Comparison of ENCODE assay signal across 8 cellular contexts in genomic region chr20:54649511-54649962, GRCh38.
DNase-seq lines count a peak whose midpoint lies in the region; ATAC-seq and TF ChIP-seq lines count a peak whose summit lies in the region.

No MANE protein-coding gene starts in this region.

- no peaks in the 10 kb centered on the region for H3K79me2 ChIP-seq in hepatocyte

- H3K4me1 ChIP-seq in hepatocyte (ENCODE audit: insufficient read depth) (no peaks in the 10 kb centered on the region), gastrocnemius medialis (no peaks in the 10 kb centered on the region)

- peak; percentile 77 for DNase-seq in D341Med (ENCODE audit: low spot score)
- peak; percentile 25 for DNase-seq in GOT3 (lab: John Stamatoyannopoulos, UW)
- peak; percentile 78 for DNase-seq in NCI-H146 (lab: John Stamatoyannopoulos, UW)
- peak; percentile 33 for DNase-seq in T follicular helper cell (ENCODE audit: low read depth)
- peak in 54 of 58 donors; percentile 5 to 88 (median 48) for DNase-seq in anterior cingulate cortex (lab: John Stamatoyannopoulos, UW)
- peak; percentile 90 for DNase-seq in hepatocyte (ENCODE audit: low spot score)
- DNase-seq in gastrocnemius medialis = peak; percentile 13 to 54

- no peak overlapping the region for H3K4me2 ChIP-seq in hepatocyte

- H3K27me3 ChIP-seq in hepatocyte (peaks cover 2% of the 10 kb centered on the region), gastrocnemius medialis (no peaks in the 10 kb centered on the region)

- H3K27ac ChIP-seq in hepatocyte (no peak overlapping the region), gastrocnemius medialis (no peak overlapping the region)

- no peaks in the 10 kb centered on the region for H3K9me2 ChIP-seq in hepatocyte (replicated peaks; ENCODE audit: insufficient read depth)

- ATAC-seq in gastrocnemius medialis (peak; percentile 50 to 65), GM21825 (IDR thresholded peaks at IDR 0.05; ENCODE audit: unreplicated experiment) (no peak)

- H3K9me3 ChIP-seq in hepatocyte (ENCODE audit: low read depth) (no peaks in the 10 kb centered on the region), gastrocnemius medialis (no peaks in the 10 kb centered on the region)

- H4K20me1 ChIP-seq in hepatocyte (ENCODE audit: insufficient read depth, poor library complexity, severe bottlenecking) = no peaks in the 10 kb centered on the region

- no peaks in the 10 kb centered on the region for H3K36me3 ChIP-seq in hepatocyte (replicated peaks; ENCODE audit: insufficient read depth, low read depth)
- no peaks in the 10 kb centered on the region for H3K36me3 ChIP-seq in gastrocnemius medialis

- in situ Hi-C loops in gastrocnemius medialis (cut with MboI; ENCODE audit: low sequenced_read_pairs in 4 of 4) = loop anchor here (5.0 to 25.0 kb wide), 5 partner anchors 187 to 555 kb away; no protein-coding TSS in a partner anchor

- H2AFZ ChIP-seq in hepatocyte = no peak overlapping the region

- intact Hi-C loops in gastrocnemius medialis (cut with DNase I; ENCODE audit: low total_unique reads) = loop anchor here (5.0 kb wide), 1 partner anchor 427 kb away; no protein-coding TSS in a partner anchor

- peak; percentile 89 for TF ChIP-seq CTCF in hepatocyte (IDR thresholded peaks at IDR 0.05; ENCODE audit: poor library complexity)
- TF ChIP-seq CTCF in gastrocnemius medialis (IDR thresholded peaks at IDR 0.05 in 4 of 5, conservative IDR thresholded peaks at IDR 0.05 in 1 of 5) = peak in 4 of 5 experiments; percentile 26 to 71 (median 62)

- no peak overlapping the region for H3K4me3 ChIP-seq in hepatocyte
- H3K4me3 ChIP-seq in gastrocnemius medialis = no peak overlapping the region

- no peak for TF ChIP-seq POLR2A in gastrocnemius medialis (IDR thresholded peaks at IDR 0.05)

- whole genome bisulfite sequencing in hepatocyte (ENCODE audit: low lambda C conversion rate, missing lambda C conversion rate) = 11% methylated on average over 8 of the region's 8 CpGs

Comparison
In these comparisons a context has a peak if more than half of its experiments do, and no peak if none do; other contexts are left out.
1. DNase-seq: peak in every context shown above with its lines; median percentile 90 in hepatocyte; 78 in NCI-H146; 77 in D341Med; 48 in anterior cingulate cortex; 34 in gastrocnemius medialis; 33 in T follicular helper cell; 25 in GOT3.